11 cellular contexts compared by ENCODE assay signal in genomic region chr17:2418572-2418971, GRCh38. TPM values are rescaled to one million over a fixed set of nuclear protein-coding genes. Genes with fewer than 3 reads are reported as not detected.
DNase-seq lines count a peak whose midpoint lies in the region; ATAC-seq lines count a peak whose summit lies in the region.
"Had no signal": no experiment of that assay in that cellular context is flagged by ENCODE, and none has a peak within 500 bp of the region (broad histone marks: within the 10 kb centered on the region; RNA-seq: fewer than 3 reads in every experiment).

No MANE protein-coding gene starts in this region.

- H2BK5ac ChIP-seq in neuronal stem cell (ENCODE audit: low read length): no peak overlapping the region

- ATAC-seq in right cardiac atrium (peak; percentile 27 to 39), GM19324 (IDR thresholded peaks at IDR 0.05; ENCODE audit: low FRiP score, unreplicated experiment) (no peak)

- H3K27ac ChIP-seq in right cardiac atrium (ENCODE audit: low read length) (peak overlapping the region; percentile 65), stomach smooth muscle (ENCODE audit: low read length) (peak overlapping the region; percentile 85), neuronal stem cell (replicated peaks; ENCODE audit: low read length) (no peak overlapping the region)

- H3K27me3 ChIP-seq in MG63: no peaks in the 10 kb centered on the region
- H3K27me3 ChIP-seq in right cardiac atrium (ENCODE audit: control insufficient read depth, insufficient read depth): no peaks in the 10 kb centered on the region
- no peaks in the 10 kb centered on the region for H3K27me3 ChIP-seq in stomach smooth muscle (ENCODE audit: control insufficient read depth in 1 of 2, insufficient read depth in 2 of 2, low read length in 2 of 2)
- H3K27me3 ChIP-seq in neuronal stem cell (ENCODE audit: control insufficient read depth in 3 of 3, insufficient read depth in 3 of 3, low read depth in 1 of 3, low read length in 3 of 3): no peaks in the 10 kb centered on the region

- H2BK120ac ChIP-seq in neuronal stem cell (ENCODE audit: low read depth, low read length): no peak overlapping the region

- H3K4me1 ChIP-seq in right cardiac atrium (ENCODE audit: control insufficient read depth, insufficient read depth, low read length) (no peaks in the 10 kb centered on the region), stomach smooth muscle (ENCODE audit: control insufficient read depth, insufficient read depth, low read length) (peaks cover 45% of the 10 kb centered on the region), neuronal stem cell (ENCODE audit: control insufficient read depth in 2 of 2, insufficient read depth in 1 of 2, low read depth in 1 of 2, low read length in 2 of 2) (peaks cover 6 to 15% of the 10 kb centered on the region in 2 donors)

- H2AFZ ChIP-seq in neuronal stem cell (ENCODE audit: low read length): no peak overlapping the region

- no peak overlapping the region for H3K4ac ChIP-seq in neuronal stem cell (ENCODE audit: low read length)

- H3K79me1 ChIP-seq in neuronal stem cell (ENCODE audit: low read depth, low read length): peaks cover 4% of the 10 kb centered on the region

- H3K36me3 ChIP-seq in MG63 (peaks cover 12% of the 10 kb centered on the region), stomach smooth muscle (ENCODE audit: control insufficient read depth in 2 of 2, insufficient read depth in 2 of 2, low read length in 2 of 2) (peaks cover 7 to 21% of the 10 kb centered on the region in 2 donors), neuronal stem cell (replicated peaks in 1 of 2; ENCODE audit: control insufficient read depth in 2 of 2, insufficient read depth in 2 of 2, low read length in 2 of 2) (peaks cover 26 to 72% of the 10 kb centered on the region in 2 donors)

- H3K4me2 ChIP-seq in neuronal stem cell (ENCODE audit: insufficient read depth, low read length, poor library complexity, severe bottlenecking): no peak overlapping the region

- H3K23ac ChIP-seq in neuronal stem cell (ENCODE audit: low read depth, low read length, poor library complexity): no peak overlapping the region

- H2BK15ac ChIP-seq in neuronal stem cell (ENCODE audit: low read length): no peak overlapping the region

- H4K91ac ChIP-seq in neuronal stem cell (ENCODE audit: low read depth, low read length, poor library complexity): no peak overlapping the region

- H3K18ac ChIP-seq in neuronal stem cell (ENCODE audit: low read length): no peak overlapping the region

- intact Hi-C loops in right cardiac atrium (cut with DNase I): loop anchor here in 2 of 4 donors (5.0 to 10.0 kb wide), 2 partner anchors 36 to 54 kb away; no protein-coding TSS in a partner anchor

- H2AK5ac ChIP-seq in neuronal stem cell (ENCODE audit: low read depth, low read length): no peak overlapping the region

- no peak overlapping the region for H2BK12ac ChIP-seq in neuronal stem cell (ENCODE audit: low read length)

- no peak overlapping the region for H3K14ac ChIP-seq in neuronal stem cell (ENCODE audit: low read length)

- peak; percentile 55 for DNase-seq in MG63
- DNase-seq in cerebellar cortex (ENCODE audit: low spot score): peak; percentile 78
- DNase-seq in right cardiac atrium: peak in 1 of 3 donors; percentile 53
- no peak for DNase-seq in NCI-H526 treated with DMSO at 0.1 percent for 48 hours (lab: John Stamatoyannopoulos, UW)
- DNase-seq in neuronal stem cell (ENCODE audit: low spot score): no peak
- DNase-seq: activated CD8-positive, alpha-beta memory T cell treated with anti-CD3 and anti-CD28 coated beads, Interleukin-2, amount 50 U/mL, for 4 hours; NCI-H1436; NCI-H774; stimulated activated CD4-positive, alpha-beta T cell treated with anti-CD3 and anti-CD28 coated beads, Interleukin-4, amount 100 ng/mL, for 4 hours had no signal

- no peaks in the 10 kb centered on the region for H3K9me3 ChIP-seq in MG63
- H3K9me3 ChIP-seq in right cardiac atrium (ENCODE audit: control insufficient read depth, low read length): no peaks in the 10 kb centered on the region
- no peaks in the 10 kb centered on the region for H3K9me3 ChIP-seq in stomach smooth muscle (ENCODE audit: control insufficient read depth in 2 of 2, low read length in 2 of 2)
- no peaks in the 10 kb centered on the region for H3K9me3 ChIP-seq in neuronal stem cell (replicated peaks in 1 of 2; ENCODE audit: control insufficient read depth in 2 of 2, insufficient read depth in 1 of 2, low read depth in 1 of 2, low read length in 2 of 2)

- H4K8ac ChIP-seq in neuronal stem cell (ENCODE audit: low read depth, low read length): no peak overlapping the region

- H3K4me3 ChIP-seq in MG63 (no peak overlapping the region), right cardiac atrium (ENCODE audit: low read length) (no peak overlapping the region), stomach smooth muscle (ENCODE audit: low read length in 2 of 2) (peak overlapping the region in 1 of 2 donors; percentile 29), neuronal stem cell (ENCODE audit: low read length in 2 of 2) (no peak overlapping the region)

- peak overlapping the region; percentile 31 to 66 for H3K9ac ChIP-seq in stomach smooth muscle (ENCODE audit: low read length in 2 of 2)
- H3K9ac ChIP-seq in neuronal stem cell (ENCODE audit: low read depth, low read length, poor library complexity): no peak overlapping the region

- 65% methylated on average over 7 of the region's 7 CpGs for WGBS in right cardiac atrium
- no CpG with 5 or more reads among the region's 7 CpGs for WGBS in neuronal stem cell (ENCODE audit: extremely low coverage in 2 of 2, insufficient read length in 2 of 2, insufficient replicate concordance in 1 of 2), 2 donors

RNA-seq across cellular contexts. Expression of gene MNT, which starts 17.7 kb away (rescaled TPM):
- 0.07 and 1.4 TPM in 2 replicates for total RNA-seq in MG63 (2014; rRNA removed; shearing (Covaris generic); ENCODE audit: low replicate concordance)
- 10 to 100 TPM; 10.5 to 11.8 (median 10.8) TPM for total RNA-seq in right cardiac atrium
- polyA plus RNA-seq in right cardiac atrium: 6.8 TPM
- 14.3 TPM for polyA plus RNA-seq in neuronal stem cell (2013, experiment 1 of 2)
- 15.1 TPM for polyA plus RNA-seq in neuronal stem cell (2013, experiment 2 of 2)

Comparison
In these comparisons a context has a peak if more than half of its experiments do, and no peak if none do; other contexts are left out.
1. DNase-seq: peak in MG63 (single experiment) and cerebellar cortex (single experiment); none in NCI-H526 treated with DMSO at 0.1 percent for 48 hours (single experiment) and neuronal stem cell (single experiment).